Comparison of ENCODE assay signal across 1 cellular context in the genomic region with DNA sequence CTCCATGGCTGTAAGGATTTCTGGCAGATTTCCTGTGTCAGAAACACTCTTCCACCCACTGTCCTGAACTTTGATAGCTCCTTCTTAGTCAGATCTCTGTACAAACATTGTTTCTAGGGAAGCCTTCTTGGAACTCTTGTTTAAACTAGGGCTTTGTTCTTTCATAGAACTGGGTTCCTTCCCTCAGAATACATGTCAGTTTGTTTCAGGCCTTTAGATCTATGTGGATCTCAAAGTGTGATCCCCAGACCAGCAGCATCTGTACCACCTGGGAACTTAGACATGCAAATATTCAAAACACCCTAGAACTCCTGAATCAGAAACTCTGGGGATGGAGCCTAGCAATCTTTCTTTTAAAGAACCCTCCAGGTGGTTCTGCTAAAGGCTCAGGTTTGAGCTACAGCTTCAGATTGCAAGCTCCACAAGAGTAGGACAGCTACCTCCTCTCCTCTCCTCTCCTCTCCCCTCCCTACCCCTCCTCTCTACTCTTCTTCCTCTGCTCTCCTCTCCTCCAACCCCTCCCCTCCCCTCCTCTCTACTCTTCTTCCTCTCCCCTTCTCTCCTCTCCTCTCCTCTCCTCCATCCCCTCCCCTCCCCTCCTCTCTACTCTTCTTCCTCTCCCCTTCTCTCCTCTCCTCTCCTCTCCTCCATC.
A peak's percentile ranks its signal among the peaks of the same experiment; 100 is the strongest.
TF ChIP-seq lines count a peak whose summit lies in the region.

No MANE protein-coding gene starts in this region.

TF ChIP-seq in GM12878, 131 proteins besides CTCF, POLR2A, EP300 and RAD21:
- TF ChIP-seq RBBP5 (conservative IDR thresholded peaks at IDR 0.05), result no peak
- TF ChIP-seq MXI1 (IDR thresholded peaks at IDR 0.05; ENCODE audit: low read depth, low read length), result no peak
- TF ChIP-seq, protein P1, sequence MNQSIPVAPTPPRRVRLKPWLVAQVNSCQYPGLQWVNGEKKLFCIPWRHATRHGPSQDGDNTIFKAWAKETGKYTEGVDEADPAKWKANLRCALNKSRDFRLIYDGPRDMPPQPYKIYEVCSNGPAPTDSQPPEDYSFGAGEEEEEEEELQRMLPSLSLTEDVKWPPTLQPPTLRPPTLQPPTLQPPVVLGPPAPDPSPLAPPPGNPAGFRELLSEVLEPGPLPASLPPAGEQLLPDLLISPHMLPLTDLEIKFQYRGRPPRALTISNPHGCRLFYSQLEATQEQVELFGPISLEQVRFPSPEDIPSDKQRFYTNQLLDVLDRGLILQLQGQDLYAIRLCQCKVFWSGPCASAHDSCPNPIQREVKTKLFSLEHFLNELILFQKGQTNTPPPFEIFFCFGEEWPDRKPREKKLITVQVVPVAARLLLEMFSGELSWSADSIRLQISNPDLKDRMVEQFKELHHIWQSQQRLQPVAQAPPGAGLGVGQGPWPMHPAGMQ (IDR thresholded peaks at IDR 0.05; ENCODE audit: borderline replicate concordance), result no peak
- TF ChIP-seq SMAD5 (IDR thresholded peaks at IDR 0.05; ENCODE audit: low read depth), result no peak
- no peak for TF ChIP-seq MEF2A (IDR thresholded peaks at IDR 0.05; ENCODE audit: insufficient read depth, low read depth, low read length)
- TF ChIP-seq RB1 (IDR thresholded peaks at IDR 0.05; ENCODE audit: borderline replicate concordance), result no peak
- TF ChIP-seq, protein P2, sequence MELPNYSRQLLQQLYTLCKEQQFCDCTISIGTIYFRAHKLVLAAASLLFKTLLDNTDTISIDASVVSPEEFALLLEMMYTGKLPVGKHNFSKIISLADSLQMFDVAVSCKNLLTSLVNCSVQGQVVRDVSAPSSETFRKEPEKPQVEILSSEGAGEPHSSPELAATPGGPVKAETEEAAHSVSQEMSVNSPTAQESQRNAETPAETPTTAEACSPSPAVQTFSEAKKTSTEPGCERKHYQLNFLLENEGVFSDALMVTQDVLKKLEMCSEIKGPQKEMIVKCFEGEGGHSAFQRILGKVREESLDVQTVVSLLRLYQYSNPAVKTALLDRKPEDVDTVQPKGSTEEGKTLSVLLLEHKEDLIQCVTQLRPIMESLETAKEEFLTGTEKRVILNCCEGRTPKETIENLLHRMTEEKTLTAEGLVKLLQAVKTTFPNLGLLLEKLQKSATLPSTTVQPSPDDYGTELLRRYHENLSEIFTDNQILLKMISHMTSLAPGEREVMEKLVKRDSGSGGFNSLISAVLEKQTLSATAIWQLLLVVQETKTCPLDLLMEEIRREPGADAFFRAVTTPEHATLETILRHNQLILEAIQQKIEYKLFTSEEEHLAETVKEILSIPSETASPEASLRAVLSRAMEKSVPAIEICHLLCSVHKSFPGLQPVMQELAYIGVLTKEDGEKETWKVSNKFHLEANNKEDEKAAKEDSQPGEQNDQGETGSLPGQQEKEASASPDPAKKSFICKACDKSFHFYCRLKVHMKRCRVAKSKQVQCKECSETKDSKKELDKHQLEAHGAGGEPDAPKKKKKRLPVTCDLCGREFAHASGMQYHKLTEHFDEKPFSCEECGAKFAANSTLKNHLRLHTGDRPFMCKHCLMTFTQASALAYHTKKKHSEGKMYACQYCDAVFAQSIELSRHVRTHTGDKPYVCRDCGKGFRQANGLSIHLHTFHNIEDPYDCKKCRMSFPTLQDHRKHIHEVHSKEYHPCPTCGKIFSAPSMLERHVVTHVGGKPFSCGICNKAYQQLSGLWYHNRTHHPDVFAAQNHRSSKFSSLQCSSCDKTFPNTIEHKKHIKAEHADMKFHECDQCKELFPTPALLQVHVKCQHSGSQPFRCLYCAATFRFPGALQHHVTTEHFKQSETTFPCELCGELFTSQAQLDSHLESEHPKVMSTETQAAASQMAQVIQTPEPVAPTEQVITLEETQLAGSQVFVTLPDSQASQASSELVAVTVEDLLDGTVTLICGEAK (IDR thresholded peaks at IDR 0.05; ENCODE audit: borderline replicate concordance), result no peak
- no peak for TF ChIP-seq ETV6 (conservative IDR thresholded peaks at IDR 0.05 in 1 of 2, IDR thresholded peaks at IDR 0.05 in 1 of 2; ENCODE audit: borderline replicate concordance in 1 of 2, low read depth in 1 of 2)
- TF ChIP-seq CHD2 (IDR thresholded peaks at IDR 0.05; ENCODE audit: borderline replicate concordance, low read depth, low read length), result no peak
- no peak for TF ChIP-seq PAX8 (IDR thresholded peaks at IDR 0.05)
- TF ChIP-seq CEBPB (IDR thresholded peaks at IDR 0.05; ENCODE audit: borderline replicate concordance in 1 of 2, low read depth in 2 of 2, low read length in 2 of 2), result no peak
- TF ChIP-seq, protein P3, sequence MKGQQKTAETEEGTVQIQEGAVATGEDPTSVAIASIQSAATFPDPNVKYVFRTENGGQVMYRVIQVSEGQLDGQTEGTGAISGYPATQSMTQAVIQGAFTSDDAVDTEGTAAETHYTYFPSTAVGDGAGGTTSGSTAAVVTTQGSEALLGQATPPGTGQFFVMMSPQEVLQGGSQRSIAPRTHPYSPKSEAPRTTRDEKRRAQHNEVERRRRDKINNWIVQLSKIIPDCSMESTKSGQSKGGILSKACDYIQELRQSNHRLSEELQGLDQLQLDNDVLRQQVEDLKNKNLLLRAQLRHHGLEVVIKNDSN (IDR thresholded peaks at IDR 0.05; ENCODE audit: borderline replicate concordance, extremely low read length, insufficient read depth, low read depth, low read length), result no peak
- TF ChIP-seq POU2F2 (IDR thresholded peaks at IDR 0.05; ENCODE audit: borderline replicate concordance, low read depth, low read length), result peak; percentile 56; the same call in 1 of the 3 replicates
- TF ChIP-seq, protein P4, sequence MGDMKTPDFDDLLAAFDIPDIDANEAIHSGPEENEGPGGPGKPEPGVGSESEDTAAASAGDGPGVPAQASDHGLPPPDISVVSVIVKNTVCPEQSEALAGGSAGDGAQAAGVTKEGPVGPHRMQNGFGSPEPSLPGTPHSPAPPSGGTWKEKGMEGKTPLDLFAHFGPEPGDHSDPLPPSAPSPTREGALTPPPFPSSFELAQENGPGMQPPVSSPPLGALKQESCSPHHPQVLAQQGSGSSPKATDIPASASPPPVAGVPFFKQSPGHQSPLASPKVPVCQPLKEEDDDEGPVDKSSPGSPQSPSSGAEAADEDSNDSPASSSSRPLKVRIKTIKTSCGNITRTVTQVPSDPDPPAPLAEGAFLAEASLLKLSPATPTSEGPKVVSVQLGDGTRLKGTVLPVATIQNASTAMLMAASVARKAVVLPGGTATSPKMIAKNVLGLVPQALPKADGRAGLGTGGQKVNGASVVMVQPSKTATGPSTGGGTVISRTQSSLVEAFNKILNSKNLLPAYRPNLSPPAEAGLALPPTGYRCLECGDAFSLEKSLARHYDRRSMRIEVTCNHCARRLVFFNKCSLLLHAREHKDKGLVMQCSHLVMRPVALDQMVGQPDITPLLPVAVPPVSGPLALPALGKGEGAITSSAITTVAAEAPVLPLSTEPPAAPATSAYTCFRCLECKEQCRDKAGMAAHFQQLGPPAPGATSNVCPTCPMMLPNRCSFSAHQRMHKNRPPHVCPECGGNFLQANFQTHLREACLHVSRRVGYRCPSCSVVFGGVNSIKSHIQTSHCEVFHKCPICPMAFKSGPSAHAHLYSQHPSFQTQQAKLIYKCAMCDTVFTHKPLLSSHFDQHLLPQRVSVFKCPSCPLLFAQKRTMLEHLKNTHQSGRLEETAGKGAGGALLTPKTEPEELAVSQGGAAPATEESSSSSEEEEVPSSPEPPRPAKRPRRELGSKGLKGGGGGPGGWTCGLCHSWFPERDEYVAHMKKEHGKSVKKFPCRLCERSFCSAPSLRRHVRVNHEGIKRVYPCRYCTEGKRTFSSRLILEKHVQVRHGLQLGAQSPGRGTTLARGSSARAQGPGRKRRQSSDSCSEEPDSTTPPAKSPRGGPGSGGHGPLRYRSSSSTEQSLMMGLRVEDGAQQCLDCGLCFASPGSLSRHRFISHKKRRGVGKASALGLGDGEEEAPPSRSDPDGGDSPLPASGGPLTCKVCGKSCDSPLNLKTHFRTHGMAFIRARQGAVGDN (IDR thresholded peaks at IDR 0.05), result peak; percentile 30; the same call in 1 of the 2 replicates
- TF ChIP-seq BHLHE40 (IDR thresholded peaks at IDR 0.05; ENCODE audit: borderline replicate concordance in 1 of 2, low read depth in 2 of 2, low read length in 1 of 2), result no peak
- TF ChIP-seq, protein P5, sequence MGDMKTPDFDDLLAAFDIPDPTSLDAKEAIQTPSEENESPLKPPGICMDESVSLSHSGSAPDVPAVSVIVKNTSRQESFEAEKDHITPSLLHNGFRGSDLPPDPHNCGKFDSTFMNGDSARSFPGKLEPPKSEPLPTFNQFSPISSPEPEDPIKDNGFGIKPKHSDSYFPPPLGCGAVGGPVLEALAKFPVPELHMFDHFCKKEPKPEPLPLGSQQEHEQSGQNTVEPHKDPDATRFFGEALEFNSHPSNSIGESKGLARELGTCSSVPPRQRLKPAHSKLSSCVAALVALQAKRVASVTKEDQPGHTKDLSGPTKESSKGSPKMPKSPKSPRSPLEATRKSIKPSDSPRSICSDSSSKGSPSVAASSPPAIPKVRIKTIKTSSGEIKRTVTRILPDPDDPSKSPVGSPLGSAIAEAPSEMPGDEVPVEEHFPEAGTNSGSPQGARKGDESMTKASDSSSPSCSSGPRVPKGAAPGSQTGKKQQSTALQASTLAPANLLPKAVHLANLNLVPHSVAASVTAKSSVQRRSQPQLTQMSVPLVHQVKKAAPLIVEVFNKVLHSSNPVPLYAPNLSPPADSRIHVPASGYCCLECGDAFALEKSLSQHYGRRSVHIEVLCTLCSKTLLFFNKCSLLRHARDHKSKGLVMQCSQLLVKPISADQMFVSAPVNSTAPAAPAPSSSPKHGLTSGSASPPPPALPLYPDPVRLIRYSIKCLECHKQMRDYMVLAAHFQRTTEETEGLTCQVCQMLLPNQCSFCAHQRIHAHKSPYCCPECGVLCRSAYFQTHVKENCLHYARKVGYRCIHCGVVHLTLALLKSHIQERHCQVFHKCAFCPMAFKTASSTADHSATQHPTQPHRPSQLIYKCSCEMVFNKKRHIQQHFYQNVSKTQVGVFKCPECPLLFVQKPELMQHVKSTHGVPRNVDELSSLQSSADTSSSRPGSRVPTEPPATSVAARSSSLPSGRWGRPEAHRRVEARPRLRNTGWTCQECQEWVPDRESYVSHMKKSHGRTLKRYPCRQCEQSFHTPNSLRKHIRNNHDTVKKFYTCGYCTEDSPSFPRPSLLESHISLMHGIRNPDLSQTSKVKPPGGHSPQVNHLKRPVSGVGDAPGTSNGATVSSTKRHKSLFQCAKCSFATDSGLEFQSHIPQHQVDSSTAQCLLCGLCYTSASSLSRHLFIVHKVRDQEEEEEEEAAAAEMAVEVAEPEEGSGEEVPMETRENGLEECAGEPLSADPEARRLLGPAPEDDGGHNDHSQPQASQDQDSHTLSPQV (IDR thresholded peaks at IDR 0.05), result no peak
TF ChIP-seq in GM12878: peak in this region for 2.
